1 cellular context compared by ENCODE assay signal in the genomic region with DNA sequence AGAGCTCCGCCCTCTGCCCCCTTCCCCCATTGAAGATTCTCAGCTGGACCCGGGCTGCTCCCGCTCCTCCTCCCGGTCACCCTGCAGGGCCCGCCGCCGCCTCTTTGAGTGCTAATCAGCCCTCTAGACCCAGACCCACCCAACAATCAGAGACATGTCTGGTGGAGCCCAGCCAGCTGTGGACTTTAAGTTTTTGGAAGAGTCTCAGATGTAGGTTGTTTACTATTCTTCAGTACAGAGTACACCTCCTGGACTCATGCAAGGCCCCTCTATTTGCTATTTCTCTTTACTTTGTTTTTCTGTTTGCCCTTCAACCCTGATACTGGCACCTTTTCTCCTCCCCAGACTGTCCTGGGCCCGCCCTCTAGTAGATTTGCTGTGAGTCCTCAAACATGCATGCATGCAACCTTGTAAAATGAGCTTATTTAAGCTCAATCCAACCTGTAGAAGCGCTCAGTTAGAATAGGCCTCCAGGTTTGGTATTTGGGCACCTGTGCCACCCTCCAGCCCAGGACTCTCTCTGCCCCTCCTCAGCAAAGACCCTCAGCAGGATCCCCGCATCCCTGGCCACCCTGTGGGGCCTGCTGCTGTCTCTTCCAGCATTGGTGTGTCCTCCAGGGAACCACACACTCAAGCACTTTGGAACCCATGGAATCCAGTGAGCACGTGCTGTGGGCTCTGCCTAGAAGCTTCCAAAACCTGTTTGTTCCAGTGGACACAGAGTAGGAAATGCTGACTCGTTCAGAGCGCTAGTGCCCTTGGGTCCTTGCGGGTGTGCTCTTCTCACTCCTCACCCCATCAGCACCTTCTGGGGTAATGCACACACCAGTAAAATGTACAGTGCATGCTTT.
TF ChIP-seq lines count a peak whose summit lies in the region.

No MANE protein-coding gene starts in this region.

TF ChIP-seq in HepG2, 621 proteins besides CTCF, POLR2A, EP300 and RAD21 (continued from another document and continues in another):
- TF ChIP-seq AGO1 (IDR thresholded peaks at IDR 0.05; ENCODE audit: low read depth, low read length, poor library complexity, severe bottlenecking): no peak
- TF ChIP-seq ZNF318 (CRISPR knock-in tag; IDR thresholded peaks at IDR 0.05): no peak
- TF ChIP-seq BHLHE40 (IDR thresholded peaks at IDR 0.05; ENCODE audit: low read length): 0 out of 2 replicates have a peak, but pooled peaks have one; percentile 32
- TF ChIP-seq ZNF691 (CRISPR knock-in tag; IDR thresholded peaks at IDR 0.05; ENCODE audit: borderline replicate concordance, low read depth): no peak
- TF ChIP-seq CBX1 (IDR thresholded peaks at IDR 0.05; ENCODE audit: low read depth): no peak
- TF ChIP-seq NFKBIZ (CRISPR knock-in tag; IDR thresholded peaks at IDR 0.05): no peak
- TF ChIP-seq TCF7 (IDR thresholded peaks at IDR 0.05; ENCODE audit: low read depth): no peak
- TF ChIP-seq CAMTA2 (CRISPR knock-in tag; IDR thresholded peaks at IDR 0.05; ENCODE audit: borderline replicate concordance): no peak
- TF ChIP-seq ZBED4 (CRISPR knock-in tag; IDR thresholded peaks at IDR 0.05; ENCODE audit: borderline replicate concordance): no peak
- TF ChIP-seq HNRNPL (IDR thresholded peaks at IDR 0.05; ENCODE audit: low read depth, low read length): no peak
- no peak for TF ChIP-seq ZNF329 (CRISPR knock-in tag; IDR thresholded peaks at IDR 0.05; ENCODE audit: low read depth)
- 0 out of 2 replicates have a peak, but pooled peaks have one; percentile 25 for TF ChIP-seq NR2F2 (IDR thresholded peaks at IDR 0.05; ENCODE audit: borderline replicate concordance, low read depth)
- TF ChIP-seq ZNF850 (CRISPR knock-in tag; conservative IDR thresholded peaks at IDR 0.05): no peak
- TF ChIP-seq RELA (CRISPR knock-in tag; IDR thresholded peaks at IDR 0.05): no peak
- TF ChIP-seq REL (CRISPR knock-in tag; conservative IDR thresholded peaks at IDR 0.05): no peak
- TF ChIP-seq ZNF282 (IDR thresholded peaks at IDR 0.05; ENCODE audit: partially characterized antibody): no peak
- TF ChIP-seq, protein P1, sequence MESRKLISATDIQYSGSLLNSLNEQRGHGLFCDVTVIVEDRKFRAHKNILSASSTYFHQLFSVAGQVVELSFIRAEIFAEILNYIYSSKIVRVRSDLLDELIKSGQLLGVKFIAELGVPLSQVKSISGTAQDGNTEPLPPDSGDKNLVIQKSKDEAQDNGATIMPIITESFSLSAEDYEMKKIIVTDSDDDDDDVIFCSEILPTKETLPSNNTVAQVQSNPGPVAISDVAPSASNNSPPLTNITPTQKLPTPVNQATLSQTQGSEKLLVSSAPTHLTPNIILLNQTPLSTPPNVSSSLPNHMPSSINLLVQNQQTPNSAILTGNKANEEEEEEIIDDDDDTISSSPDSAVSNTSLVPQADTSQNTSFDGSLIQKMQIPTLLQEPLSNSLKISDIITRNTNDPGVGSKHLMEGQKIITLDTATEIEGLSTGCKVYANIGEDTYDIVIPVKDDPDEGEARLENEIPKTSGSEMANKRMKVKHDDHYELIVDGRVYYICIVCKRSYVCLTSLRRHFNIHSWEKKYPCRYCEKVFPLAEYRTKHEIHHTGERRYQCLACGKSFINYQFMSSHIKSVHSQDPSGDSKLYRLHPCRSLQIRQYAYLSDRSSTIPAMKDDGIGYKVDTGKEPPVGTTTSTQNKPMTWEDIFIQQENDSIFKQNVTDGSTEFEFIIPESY (CRISPR knock-in tag; IDR thresholded peaks at IDR 0.05): 0 out of 2 replicates have a peak, but pooled peaks have one; percentile 8
- TF ChIP-seq ZNF800 (CRISPR knock-in tag; IDR thresholded peaks at IDR 0.05): no peak
- TF ChIP-seq ASH2L (IDR thresholded peaks at IDR 0.05; ENCODE audit: insufficient read length, low read depth, low read length): no peak
- TF ChIP-seq, protein P2, sequence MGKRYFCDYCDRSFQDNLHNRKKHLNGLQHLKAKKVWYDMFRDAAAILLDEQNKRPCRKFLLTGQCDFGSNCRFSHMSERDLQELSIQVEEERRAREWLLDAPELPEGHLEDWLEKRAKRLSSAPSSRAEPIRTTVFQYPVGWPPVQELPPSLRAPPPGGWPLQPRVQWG (CRISPR knock-in tag; IDR thresholded peaks at IDR 0.05; ENCODE audit: borderline replicate concordance, low read depth): no peak
- TF ChIP-seq, protein P3, sequence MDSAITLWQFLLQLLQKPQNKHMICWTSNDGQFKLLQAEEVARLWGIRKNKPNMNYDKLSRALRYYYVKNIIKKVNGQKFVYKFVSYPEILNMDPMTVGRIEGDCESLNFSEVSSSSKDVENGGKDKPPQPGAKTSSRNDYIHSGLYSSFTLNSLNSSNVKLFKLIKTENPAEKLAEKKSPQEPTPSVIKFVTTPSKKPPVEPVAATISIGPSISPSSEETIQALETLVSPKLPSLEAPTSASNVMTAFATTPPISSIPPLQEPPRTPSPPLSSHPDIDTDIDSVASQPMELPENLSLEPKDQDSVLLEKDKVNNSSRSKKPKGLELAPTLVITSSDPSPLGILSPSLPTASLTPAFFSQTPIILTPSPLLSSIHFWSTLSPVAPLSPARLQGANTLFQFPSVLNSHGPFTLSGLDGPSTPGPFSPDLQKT (CRISPR knock-in tag; IDR thresholded peaks at IDR 0.05; ENCODE audit: borderline replicate concordance): no peak
- TF ChIP-seq SRSF4 (IDR thresholded peaks at IDR 0.05; ENCODE audit: low read depth, low read length, poor library complexity, severe bottlenecking): no peak
- TF ChIP-seq ETV6 (CRISPR knock-in tag; conservative IDR thresholded peaks at IDR 0.05): no peak
- no peak for TF ChIP-seq CENPBD1 (CRISPR knock-in tag; IDR thresholded peaks at IDR 0.05; ENCODE audit: borderline replicate concordance, low read depth)
- TF ChIP-seq FOXK1 (CRISPR knock-in tag; IDR thresholded peaks at IDR 0.05; ENCODE audit: borderline replicate concordance, low read depth): no peak
- TF ChIP-seq ZNF224 (CRISPR knock-in tag; IDR thresholded peaks at IDR 0.05): no peak
